25 cellular contexts compared by ENCODE assay signal in genomic region chr15:91456921-91457320, GRCh38.
DNase-seq lines count a peak whose midpoint lies in the region; ATAC-seq, FAIRE-seq and TF ChIP-seq lines count a peak whose summit lies in the region.
"Had no signal": no experiment of that assay in that cellular context is flagged by ENCODE, and none has a peak within 500 bp of the region (broad histone marks: within the 10 kb centered on the region; RNA-seq: fewer than 3 reads in every experiment).

No MANE protein-coding gene starts in this region.

- no peaks in the 10 kb centered on the region for H4K20me1 ChIP-seq in PC-3 (ENCODE audit: low read length)

- H3K9me3 ChIP-seq in A549 (no peaks in the 10 kb centered on the region; the same call in 2 of the 3 replicates), PC-3 (ENCODE audit: low read length) (no peaks in the 10 kb centered on the region)
- H3K9me3 ChIP-seq: ascending aorta, colonic mucosa, prostate gland had no signal

- H2AFZ ChIP-seq in PC-3 (ENCODE audit: low read length): peak overlapping the region; percentile 81

- WGBS in A549 (ENCODE audit: missing lambda C conversion rate): 64% methylated on average over 3 of the region's 3 CpGs
- WGBS in mesendoderm (ENCODE audit: extremely low coverage, insufficient coverage, low lambda C conversion rate): no CpG with 5 or more reads among the region's 3 CpGs

- H3K4ac ChIP-seq in mesendoderm (ENCODE audit: low read depth, low read length): no peak overlapping the region

- TF ChIP-seq CTCF in A549 (IDR thresholded peaks at IDR 0.05): no peak
- TF ChIP-seq CTCF in PC-3 (conservative IDR thresholded peaks at IDR 0.05; ENCODE audit: low read depth, low read length): no peak
- TF ChIP-seq CTCF in brain microvascular endothelial cell (IDR thresholded peaks at IDR 0.05; ENCODE audit: low read depth, low read length, missing control alignments): no peak
- TF ChIP-seq CTCF in fibroblast of the aortic adventitia (IDR thresholded peaks at IDR 0.05; ENCODE audit: insufficient read depth, low read length): no peak
- no peak for TF ChIP-seq CTCF in chondrocyte (IDR thresholded peaks at IDR 0.05)

- H3K9me3 Mint-ChIP-seq in chondrocyte (ENCODE audit: low read depth): peaks cover 22% of the 10 kb centered on the region

- no peak for TF ChIP-seq RAD21 in A549 (conservative IDR thresholded peaks at IDR 0.05 in 1 of 2, IDR thresholded peaks at IDR 0.05 in 1 of 2)

- H3K27me3 ChIP-seq in PC-3 (ENCODE audit: low read length) (no peaks in the 10 kb centered on the region), brain microvascular endothelial cell (replicated peaks) (no peaks in the 10 kb centered on the region), mesendoderm (ENCODE audit: insufficient read depth, low read length, poor library complexity) (no peaks in the 10 kb centered on the region)
- H3K27me3 ChIP-seq: ascending aorta, colonic mucosa, upper lobe of left lung had no signal

- no TSS peak for BruUV-seq in PC-3 (replicated peaks; lab: Mats Ljungman, UMichigan)

- no peak overlapping the region for H3K4me3 Mint-ChIP-seq in chondrocyte (ENCODE audit: unreplicated experiment)
- H3K4me3 Mint-ChIP-seq: activated B cell treated with CpG ODN at 0.5 μM for 24 hours; activated naive CD8-positive, alpha-beta T cell treated with anti-CD3 and anti-CD28 coated beads for 36 hours; CD4-positive, alpha-beta memory T cell had no signal

- TF ChIP-seq POLR2A in A549 (IDR thresholded peaks at IDR 0.05; ENCODE audit: low read length): no peak

- DNase-seq in A549 (ENCODE audit: low read depth in 1 of 2, low spot score in 1 of 2): no peak
- DNase-seq in PC-3: peak; percentile 50
- no peak for DNase-seq in brain microvascular endothelial cell
- DNase-seq in fibroblast of the aortic adventitia (ENCODE audit: low read depth): peak; percentile 7
- no peak for DNase-seq in DMS153 treated with DMSO at 0.1 percent for 48 hours (lab: John Stamatoyannopoulos, UW; ENCODE audit: unreplicated experiment)
- DNase-seq in chondrocyte (ENCODE audit: low spot score): no peak
- DNase-seq in stimulated activated naive CD4-positive, alpha-beta T cell (lab: John Stamatoyannopoulos, UW): no peak
- no peak for DNase-seq in mesendoderm
- DNase-seq: activated B cell treated with CpG ODN at 0.5 μM for 24 hours; activated CD4-positive, alpha-beta T cell treated with anti-CD3 and anti-CD28 coated beads, Interleukin-2, amount 50 U/mL, for 48 hours; activated naive CD8-positive, alpha-beta T cell treated with anti-CD3 and anti-CD28 coated beads for 36 hours; CD4-positive, alpha-beta memory T cell; colonic mucosa; DMS 273 treated with DMSO at 0.1 percent for 48 hours; effector memory CD4-positive, alpha-beta T cell; NCI-H1436 treated with DMSO at 0.1 percent for 48 hours; NCI-H526 treated with DMSO at 0.1 percent for 48 hours; upper lobe of left lung had no signal

- H3K4me3 ChIP-seq in A549 (no peak overlapping the region), PC-3 (ENCODE audit: low read length) (peak overlapping the region; percentile 7; the same call in 1 of the 2 replicates), brain microvascular endothelial cell (ENCODE audit: low read depth, low read length) (no peak overlapping the region), fibroblast of the aortic adventitia (ENCODE audit: low read depth, low read length) (no peak overlapping the region), mesendoderm (ENCODE audit: low read length) (no peak overlapping the region)
- H3K4me3 ChIP-seq: ascending aorta, colonic mucosa, K562, prostate gland, upper lobe of left lung had no signal

- H3K4me1 ChIP-seq in A549 (peaks cover 5% of the 10 kb centered on the region; the same call in 2 of the 3 replicates), PC-3 (ENCODE audit: insufficient read depth, low read length) (peaks cover 22% of the 10 kb centered on the region), mesendoderm (ENCODE audit: control insufficient read depth, low read depth, low read length) (no peaks in the 10 kb centered on the region)
- H3K4me1 ChIP-seq: ascending aorta, colonic mucosa, prostate gland, upper lobe of left lung had no signal

- no peak overlapping the region for H2BK15ac ChIP-seq in mesendoderm (replicated peaks; ENCODE audit: low read depth)

- peak; percentile 39 for FAIRE-seq in A549 (lab: Jason Lieb, UNC)
- FAIRE-seq: GM19239, K562 had no signal

- H3K36me3 ChIP-seq in PC-3 (ENCODE audit: low read depth, low read length): no peaks in the 10 kb centered on the region
- no peaks in the 10 kb centered on the region for H3K36me3 ChIP-seq in brain microvascular endothelial cell (replicated peaks)
- no peaks in the 10 kb centered on the region for H3K36me3 ChIP-seq in mesendoderm (ENCODE audit: control insufficient read depth, insufficient read depth, low read length)
- H3K36me3 ChIP-seq: ascending aorta, colonic mucosa, prostate gland, upper lobe of left lung had no signal

- H3K4me2 ChIP-seq in A549: peak overlapping the region; percentile 45; the same call in 1 of the 3 replicates
- peak overlapping the region; percentile 67 for H3K4me2 ChIP-seq in PC-3 (ENCODE audit: low read length)
- H3K4me2 ChIP-seq in mesendoderm (ENCODE audit: low read length): no peak overlapping the region

- no peak for TF ChIP-seq EP300 in A549 (IDR thresholded peaks at IDR 0.05)

- no peak for ATAC-seq in A549
- ATAC-seq in PC-3: no peak
- ATAC-seq: K562, Right ventricle myocardium inferior had no signal

- H3K79me1 ChIP-seq in mesendoderm (ENCODE audit: low read length): no peaks in the 10 kb centered on the region

- H2BK120ac ChIP-seq in mesendoderm (ENCODE audit: low read depth, low read length): no peak overlapping the region

- H4K8ac ChIP-seq in mesendoderm (ENCODE audit: low read depth, low read length): no peak overlapping the region

- H3K27me3 Mint-ChIP-seq in chondrocyte (ENCODE audit: low read depth): peaks cover 4% of the 10 kb centered on the region
- H3K27me3 Mint-ChIP-seq: activated B cell treated with CpG ODN at 0.5 μM for 24 hours; activated naive CD8-positive, alpha-beta T cell treated with anti-CD3 and anti-CD28 coated beads for 36 hours had no signal

- H3K9me2 ChIP-seq in PC-3 (replicated peaks; ENCODE audit: low read length): no peaks in the 10 kb centered on the region

- H3K79me2 ChIP-seq in PC-3 (ENCODE audit: low read length) (no peaks in the 10 kb centered on the region), mesendoderm (ENCODE audit: control insufficient read depth, insufficient read depth, low read length) (no peaks in the 10 kb centered on the region)

- intact Hi-C loops in PC-3 (cut with micrococcal nuclease): no loop called here

- no peaks in the 10 kb centered on the region for H3F3A ChIP-seq in PC-3 (ENCODE audit: low read length, unreplicated experiment)

- in situ Hi-C loops in brain microvascular endothelial cell (cut with HindIII; ENCODE audit: low pct_ligation_motif_present, low sequenced_read_pairs): no loop called here

- H2BK5ac ChIP-seq in mesendoderm (ENCODE audit: low read length): no peak overlapping the region

- H2AK5ac ChIP-seq in mesendoderm (ENCODE audit: low read length): no peak overlapping the region

- H3K27ac Mint-ChIP-seq in chondrocyte (ENCODE audit: unreplicated experiment): no peak overlapping the region
- H3K27ac Mint-ChIP-seq: activated B cell treated with CpG ODN at 0.5 μM for 24 hours; activated naive CD8-positive, alpha-beta T cell treated with anti-CD3 and anti-CD28 coated beads for 36 hours; activated T-helper 2 cell treated with anti-CD3 and anti-CD28 coated beads, Interferon-gamma antibody, Interleukin-2, Interleukin-4, amounts not matched to agents 10 μg/mL and 5 μg/mL and 100 μg/mL, durations not matched to agents 14 hours and 24 hours and 36 hours had no signal

- peak overlapping the region; percentile 57 to 61 for H3K27ac ChIP-seq in A549
- H3K27ac ChIP-seq in PC-3 (ENCODE audit: low read length): peak overlapping the region; percentile 98
- peak overlapping the region; percentile 37 for H3K27ac ChIP-seq in brain microvascular endothelial cell
- H3K27ac ChIP-seq in mesendoderm (ENCODE audit: low read depth, low read length): no peak overlapping the region
- H3K27ac ChIP-seq: 22Rv1, ascending aorta, colonic mucosa, prostate gland, upper lobe of left lung had no signal

- no peak overlapping the region for H3K23ac ChIP-seq in mesendoderm (ENCODE audit: low read length)

- CTCF ChIA-PET in A549 (lab: Yijun Ruan, JAX): interaction anchor here (0.9 to 1.0 kb wide), 2 partner anchors 56 to 154 kb away, joined by 3 read pairs; no protein-coding TSS in a partner anchor
- CTCF ChIA-PET in PC-3 (lab: Charles Lee): no interaction called here

- no peak overlapping the region for H3K18ac ChIP-seq in mesendoderm (ENCODE audit: low read length)

- H3K9ac ChIP-seq in PC-3 (ENCODE audit: low read length) (peak overlapping the region; percentile 75), mesendoderm (ENCODE audit: low read length) (no peak overlapping the region)

- POLR2A ChIA-PET in A549 (lab: Yijun Ruan, JAX): interaction anchor here (1.1 kb wide), 1 partner anchor 72 kb away, joined by 3 read pairs; no protein-coding TSS in a partner anchor
- POLR2A ChIA-PET in PC-3 (lab: Charles Lee; ENCODE audit: unreplicated experiment): no interaction called here

- H3K56ac ChIP-seq in mesendoderm (ENCODE audit: low read length): no peak overlapping the region

- H3K36me3 Mint-ChIP-seq in chondrocyte (ENCODE audit: low read depth): no peaks in the 10 kb centered on the region

- no peak overlapping the region for H4K5ac ChIP-seq in mesendoderm (ENCODE audit: low read length)

- H3K4me1 Mint-ChIP-seq in chondrocyte (ENCODE audit: low read depth): peaks cover 2% of the 10 kb centered on the region
- H3K4me1 Mint-ChIP-seq: activated B cell treated with CpG ODN at 0.5 μM for 24 hours had no signal

TF ChIP-seq in A549, 52 proteins besides CTCF, POLR2A, EP300 and RAD21 (continues in another document):
- no peak for TF ChIP-seq BHLHE40 (IDR thresholded peaks at IDR 0.05; ENCODE audit: low read depth, low read length)
- no peak for TF ChIP-seq CEBPB (IDR thresholded peaks at IDR 0.05)
- no peak for TF ChIP-seq ZNF302 (CRISPR knock-in tag; IDR thresholded peaks at IDR 0.05)
- no peak for TF ChIP-seq HES2 (IDR thresholded peaks at IDR 0.05)
- no peak for TF ChIP-seq FOXS1 (CRISPR knock-in tag; IDR thresholded peaks at IDR 0.05)
- TF ChIP-seq RFX5 (IDR thresholded peaks at IDR 0.05): no peak
- TF ChIP-seq MAX (IDR thresholded peaks at IDR 0.05): no peak
- TF ChIP-seq SMC3 (IDR thresholded peaks at IDR 0.05): no peak
- no peak for TF ChIP-seq ZSCAN20 (CRISPR knock-in tag; IDR thresholded peaks at IDR 0.05)
- no peak for TF ChIP-seq JUN (IDR thresholded peaks at IDR 0.05)
- no peak for TF ChIP-seq KDM5A (IDR thresholded peaks at IDR 0.05)
- TF ChIP-seq KDM1A (IDR thresholded peaks at IDR 0.05; ENCODE audit: low read depth): no peak
- no peak for TF ChIP-seq RARB (CRISPR knock-in tag; IDR thresholded peaks at IDR 0.05)

Comparison
In these comparisons a context has a peak if more than half of its experiments do, and no peak if none do; other contexts are left out.
1. DNase-seq: peak in PC-3 (single experiment) and fibroblast of the aortic adventitia (single experiment); none in A549 (0 of 2), brain microvascular endothelial cell (single experiment), DMS153 treated with DMSO at 0.1 percent for 48 hours (single experiment), chondrocyte (single experiment), stimulated activated naive CD4-positive, alpha-beta T cell (0 of 6) and mesendoderm (single experiment).